Comparison of ENCODE assay signal across 19 cellular contexts in genomic region chr11:71566081-71566620, GRCh38. TPM values are rescaled to one million over a fixed set of nuclear protein-coding genes. Genes with fewer than 3 reads are reported as not detected.
DNase-seq lines count a peak whose midpoint lies in the region; ATAC-seq and TF ChIP-seq lines count a peak whose summit lies in the region.
"Had no signal": no experiment of that assay in that cellular context is flagged by ENCODE, and none has a peak within 500 bp of the region (broad histone marks: within the 10 kb centered on the region; RNA-seq: fewer than 3 reads in every experiment).

No MANE protein-coding gene starts in this region.

- no peaks in the 10 kb centered on the region for H3K79me1 ChIP-seq in neuronal stem cell (ENCODE audit: low read depth, low read length)

- peak overlapping the region; percentile 63 for H3K14ac ChIP-seq in neuronal stem cell (ENCODE audit: low read length)

- H3K23ac ChIP-seq in neuronal stem cell (ENCODE audit: low read depth, low read length, poor library complexity): no peak overlapping the region

- no peaks in the 10 kb centered on the region for H3K36me3 ChIP-seq in right atrium auricular region
- no peaks in the 10 kb centered on the region for H3K36me3 ChIP-seq in neuronal stem cell (replicated peaks in 1 of 2; ENCODE audit: control insufficient read depth in 2 of 2, insufficient read depth in 2 of 2, low read length in 2 of 2)
- H3K36me3 ChIP-seq: Peyer's patch had no signal

- H2BK12ac ChIP-seq in neuronal stem cell (ENCODE audit: low read length): peak overlapping the region; percentile 41

- WGBS in neuronal stem cell (ENCODE audit: extremely low coverage in 2 of 2, insufficient read length in 2 of 2, insufficient replicate concordance in 1 of 2), 2 donors: no CpG with 5 or more reads among the region's 10 CpGs

- no peaks in the 10 kb centered on the region for H3K9me3 ChIP-seq in right atrium auricular region
- no peaks in the 10 kb centered on the region for H3K9me3 ChIP-seq in neuronal stem cell (replicated peaks in 1 of 2; ENCODE audit: control insufficient read depth in 2 of 2, insufficient read depth in 1 of 2, low read depth in 1 of 2, low read length in 2 of 2)
- H3K9me3 ChIP-seq: Peyer's patch had no signal

- peak; percentile 59 for DNase-seq in Right ventricle myocardium inferior (ENCODE audit: missing footprints)
- DNase-seq in right atrium auricular region (ENCODE audit: low spot score): no peak
- peak; percentile 17 for DNase-seq in dermis blood vessel endothelial cell
- DNase-seq in neuronal stem cell (ENCODE audit: low spot score): no peak
- no peak for DNase-seq in activated CD4-positive, alpha-beta T cell treated with anti-CD3 and anti-CD28 coated beads for 1 hour
- DNase-seq in activated CD4-positive, alpha-beta T cell treated with anti-CD3 and anti-CD28 coated beads for 48 hours: no peak
- DNase-seq: COR-L47, DMS79, GM23248, KBM-7, MV-4-11, NCI-H1417 treated with DMSO at 0.1 percent for 48 hours, NCI-H1930, NCI-H446 treated with DMSO at 0.1 percent for 48 hours, NCI-H774, Peyer's patch, Right ventricle myocardium superior had no signal

- H2AK5ac ChIP-seq in neuronal stem cell (ENCODE audit: low read depth, low read length): no peak overlapping the region

- H3K18ac ChIP-seq in neuronal stem cell (ENCODE audit: low read length): peak overlapping the region; percentile 19

- ATAC-seq in Right ventricle myocardium inferior: no peak
- no peak for ATAC-seq in GM21390 (IDR thresholded peaks at IDR 0.05; ENCODE audit: unreplicated experiment)

- H4K8ac ChIP-seq in neuronal stem cell (ENCODE audit: low read depth, low read length): peak overlapping the region; percentile 54

- H2AFZ ChIP-seq in neuronal stem cell (ENCODE audit: low read length): no peak overlapping the region
- H2AFZ ChIP-seq: GM23248 had no signal

- H4K91ac ChIP-seq in neuronal stem cell (ENCODE audit: low read depth, low read length, poor library complexity): no peak overlapping the region

- H3K4me3 ChIP-seq in right atrium auricular region: no peak overlapping the region
- no peak overlapping the region for H3K4me3 ChIP-seq in neuronal stem cell (ENCODE audit: low read length in 2 of 2)
- H3K4me3 ChIP-seq: GM23248, Peyer's patch, SK-N-MC had no signal

- no peak for TF ChIP-seq CTCF in right atrium auricular region (IDR thresholded peaks at IDR 0.05)

- intact Hi-C loops in Right ventricle myocardium inferior (cut with DNase I): no loop called here

- H3K4ac ChIP-seq in neuronal stem cell (ENCODE audit: low read length): no peak overlapping the region

- H3K4me1 ChIP-seq in right atrium auricular region (no peaks in the 10 kb centered on the region), neuronal stem cell (ENCODE audit: control insufficient read depth in 2 of 2, insufficient read depth in 1 of 2, low read depth in 1 of 2, low read length in 2 of 2) (peaks cover 0 to 2% of the 10 kb centered on the region in 2 donors)
- H3K4me1 ChIP-seq: Peyer's patch had no signal

- H3K27me3 ChIP-seq in right atrium auricular region (no peaks in the 10 kb centered on the region), neuronal stem cell (ENCODE audit: control insufficient read depth in 3 of 3, insufficient read depth in 3 of 3, low read depth in 1 of 3, low read length in 3 of 3) (peaks cover 0 to 7% (median 4%) of the 10 kb centered on the region in 3 experiments)
- H3K27me3 ChIP-seq: Peyer's patch had no signal

- no peak overlapping the region for H3K4me2 ChIP-seq in neuronal stem cell (ENCODE audit: insufficient read depth, low read length, poor library complexity, severe bottlenecking)

- H3K9ac ChIP-seq in neuronal stem cell (ENCODE audit: low read depth, low read length, poor library complexity): no peak overlapping the region
- H3K9ac ChIP-seq: GM23248 had no signal

- no peak overlapping the region for H2BK15ac ChIP-seq in neuronal stem cell (ENCODE audit: low read length)

- H2BK120ac ChIP-seq in neuronal stem cell (ENCODE audit: low read depth, low read length): no peak overlapping the region

- H3K27ac ChIP-seq in right atrium auricular region (no peak overlapping the region), neuronal stem cell (replicated peaks; ENCODE audit: low read length) (no peak overlapping the region)
- H3K27ac ChIP-seq: GM23248, Peyer's patch, SK-N-MC had no signal

- no peak overlapping the region for H2BK5ac ChIP-seq in neuronal stem cell (ENCODE audit: low read length)

RNA-seq across cellular contexts. Expression of gene KRTAP5-10, which starts 0.8 kb away (rescaled TPM):
- not detected for total RNA-seq in Right ventricle myocardium inferior
- not detected for total RNA-seq in right atrium auricular region
- total RNA-seq in dermis blood vessel endothelial cell: not detected in 2 replicates
- 0.11 TPM for polyA plus RNA-seq in neuronal stem cell (2013, experiment 1 of 2)
- 0.08 TPM for polyA plus RNA-seq in neuronal stem cell (2013, experiment 2 of 2)
- total RNA-seq: GM23248, Peyer's patch, Right ventricle myocardium superior had no signal
- polyA plus RNA-seq: GM23248 had no signal

RNA-seq across cellular contexts. Expression of gene KRTAP5-11, which starts 16.5 kb away (rescaled TPM):
- total RNA-seq in Right ventricle myocardium inferior: not detected
- total RNA-seq in right atrium auricular region: not detected
- not detected in 2 replicates for total RNA-seq in dermis blood vessel endothelial cell
- not detected for polyA plus RNA-seq in neuronal stem cell (2013, experiment 1 of 2)
- polyA plus RNA-seq in neuronal stem cell (2013, experiment 2 of 2): 0.07 TPM
- total RNA-seq: GM23248, Peyer's patch, Right ventricle myocardium superior had no signal
- polyA plus RNA-seq: GM23248 had no signal

RNA-seq across cellular contexts. Expression of gene KRTAP5-9, which starts 17.9 kb away (rescaled TPM):
- total RNA-seq in Right ventricle myocardium inferior (not detected), right atrium auricular region (not detected), dermis blood vessel endothelial cell (not detected in 2 replicates)
- polyA plus RNA-seq in neuronal stem cell (2013, experiment 1 of 2): 0.06 TPM
- polyA plus RNA-seq in neuronal stem cell (2013, experiment 2 of 2): not detected
- total RNA-seq: GM23248, Right ventricle myocardium superior had no signal
- polyA plus RNA-seq: GM23248 had no signal

RNA-seq across cellular contexts. Expression of gene KRTAP5-8, which starts 28.3 kb away (rescaled TPM):
- total RNA-seq in Right ventricle myocardium inferior (not detected), right atrium auricular region (not detected), dermis blood vessel endothelial cell (not detected in 2 replicates)
- polyA plus RNA-seq in neuronal stem cell (2013, experiment 1 of 2): not detected
- 0.03 TPM for polyA plus RNA-seq in neuronal stem cell (2013, experiment 2 of 2)
- total RNA-seq: GM23248, Right ventricle myocardium superior had no signal
- polyA plus RNA-seq: GM23248 had no signal

RNA-seq across cellular contexts. Expression of gene KRTAP5-7, which starts 39.1 kb away (rescaled TPM):
- total RNA-seq in Right ventricle myocardium inferior (not detected), right atrium auricular region (not detected), dermis blood vessel endothelial cell (not detected in 2 replicates)
- 0.03 TPM for polyA plus RNA-seq in neuronal stem cell (2013, experiment 1 of 2)
- not detected for polyA plus RNA-seq in neuronal stem cell (2013, experiment 2 of 2)
- total RNA-seq: GM23248, Right ventricle myocardium superior had no signal
- polyA plus RNA-seq: GM23248 had no signal

Comparison
In these comparisons a context has a peak if more than half of its experiments do, and no peak if none do; other contexts are left out.
1. DNase-seq: peak in Right ventricle myocardium inferior (single experiment) and dermis blood vessel endothelial cell (single experiment); none in right atrium auricular region (single experiment), neuronal stem cell (single experiment), activated CD4-positive, alpha-beta T cell treated with anti-CD3 and anti-CD28 coated beads for 1 hour (single experiment) and activated CD4-positive, alpha-beta T cell treated with anti-CD3 and anti-CD28 coated beads for 48 hours (single experiment).